Comparison of ENCODE assay signal across 10 cellular contexts in the genomic region with DNA sequence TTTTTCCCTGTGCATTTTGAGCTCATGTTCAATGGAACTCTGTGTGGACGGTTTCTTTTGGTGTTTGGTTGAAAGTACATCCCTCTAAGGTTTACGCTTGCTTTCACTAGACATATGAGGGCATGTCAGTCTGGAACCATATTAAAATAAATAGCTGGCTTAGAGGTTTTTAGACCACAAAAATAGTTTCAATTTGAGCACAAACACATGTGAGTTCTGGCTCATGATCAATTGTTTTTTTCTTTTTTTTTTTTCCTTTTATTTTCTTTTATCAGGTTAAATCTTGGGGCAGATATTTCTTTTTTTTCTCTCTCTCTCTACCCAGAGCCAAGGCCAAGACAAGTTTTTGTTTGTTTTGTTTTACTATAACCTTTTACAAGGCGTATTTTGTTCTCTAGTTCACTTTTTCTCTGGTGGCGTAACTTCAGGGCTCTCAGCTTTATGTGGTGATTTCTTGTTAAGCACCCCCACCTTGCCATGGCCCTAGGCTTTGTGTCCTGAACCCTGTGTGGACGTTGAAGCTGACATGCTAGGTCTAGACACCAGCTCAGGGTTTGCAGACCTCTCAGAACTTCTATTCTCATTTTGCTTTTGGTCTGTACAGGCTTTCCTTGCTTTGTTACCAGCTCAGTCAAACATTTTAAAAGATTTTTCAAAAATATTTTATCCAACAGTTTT.
DNase-seq lines count a peak whose midpoint lies in the region; ATAC-seq and TF ChIP-seq lines count a peak whose summit lies in the region.
"Had no signal": no experiment of that assay in that cellular context is flagged by ENCODE, and none has a peak within 500 bp of the region (broad histone marks: within the 10 kb centered on the region; RNA-seq: fewer than 3 reads in every experiment).

No MANE protein-coding gene starts in this region.

- POLR2A ChIA-PET in GM10248 (lab: Yijun Ruan, JAX): interaction anchor here (0.7 kb wide), 1 partner anchor 254 kb away, joined by 3 read pairs; no protein-coding TSS in a partner anchor

- WGBS in adrenal gland, 4 donors: 57 to 65% (median 58%) methylated on average over 5 of the region's 5 CpGs

- peak; percentile 57 for DNase-seq in GM10248 (ENCODE audit: extremely low spot score)
- DNase-seq in amniotic epithelial cell (ENCODE audit: low read depth): peak; percentile 65
- no peak for DNase-seq in G401 (ENCODE audit: low spot score)
- no peak for DNase-seq in adrenal gland
- DNase-seq in substantia nigra (lab: John Stamatoyannopoulos, UW): no peak
- no peak for DNase-seq in effector CD8-positive, alpha-beta T cell (lab: John Stamatoyannopoulos, UW)
- DNase-seq: activated CD8-positive, alpha-beta memory T cell treated with anti-CD3 and anti-CD28 coated beads, Interleukin-2, amount 50 U/mL, for 48 hours; foreskin melanocyte had no signal

- in situ Hi-C loops in G401 (cut with HindIII; ENCODE audit: low sequenced_read_pairs): no loop called here

- H3K9me3 ChIP-seq in adrenal gland (replicated peaks in 1 of 3): no peaks in the 10 kb centered on the region

- TF ChIP-seq POLR2A in adrenal gland (IDR thresholded peaks at IDR 0.05): no peak

- no peak overlapping the region for H3K4me3 ChIP-seq in adrenal gland

- H3K27ac ChIP-seq in adrenal gland (peak overlapping the region in 2 of 5 donors; percentile 63 to 71), substantia nigra (ENCODE audit: low read depth, low read length, poor library complexity, severe bottlenecking) (no peak overlapping the region)

- H3K4me1 ChIP-seq in adrenal gland (replicated peaks in 1 of 2): peaks cover 29 to 41% of the 10 kb centered on the region in 2 donors

- CTCF ChIA-PET in GM10248 (lab: Yijun Ruan, JAX): interaction anchor here (1.0 to 2.4 kb wide), 7 partner anchors 9 to 315 kb away, joined by 3 to 8 read pairs (median 3); no protein-coding TSS in a partner anchor

- no peaks in the 10 kb centered on the region for H3K36me3 ChIP-seq in adrenal gland (replicated peaks in 1 of 2)

- TF ChIP-seq CTCF in GM10248 (IDR thresholded peaks at IDR 0.05; ENCODE audit: control extremely low read depth, extremely low read depth, low read depth, missing control alignments): no peak
- no peak for TF ChIP-seq CTCF in adrenal gland (IDR thresholded peaks at IDR 0.05)

- ATAC-seq in GM19463 (IDR thresholded peaks at IDR 0.05; ENCODE audit: unreplicated experiment): peak; percentile 42
- peak; percentile 44 for ATAC-seq in HG03103 (IDR thresholded peaks at IDR 0.05; ENCODE audit: low read depth, unreplicated experiment)

- intact Hi-C loops in adrenal gland (cut with DNase I): no loop called here

- H3K27me3 ChIP-seq in adrenal gland: no peaks in the 10 kb centered on the region

Comparison
In these comparisons a context has a peak if more than half of its experiments do, and no peak if none do; other contexts are left out.
1. DNase-seq: peak in GM10248 (single experiment) and amniotic epithelial cell (single experiment); none in G401 (single experiment), adrenal gland (0 of 7), substantia nigra (0 of 49) and effector CD8-positive, alpha-beta T cell (single experiment).